Comparison of ENCODE assay signal across 14 cellular contexts in genomic region chr14:95545769-95546168, GRCh38. TPM values are rescaled to one million over a fixed set of nuclear protein-coding genes. Genes with fewer than 3 reads are reported as not detected.
DNase-seq lines count a peak whose midpoint lies in the region; ATAC-seq, FAIRE-seq and TF ChIP-seq lines count a peak whose summit lies in the region.
"Had no signal": no experiment of that assay in that cellular context is flagged by ENCODE, and none has a peak within 500 bp of the region (broad histone marks: within the 10 kb centered on the region; RNA-seq: fewer than 3 reads in every experiment).

No MANE protein-coding gene starts in this region.

- TF ChIP-seq CTCF in bronchial epithelial cell (IDR thresholded peaks at IDR 0.05; ENCODE audit: insufficient read depth, low read length, severe bottlenecking): no peak
- TF ChIP-seq CTCF in kidney (IDR thresholded peaks at IDR 0.05; ENCODE audit: borderline replicate concordance, extremely low read depth, insufficient read depth): no peak

- intact Hi-C loops in kidney (cut with DNase I): no loop called here

- ATAC-seq in GM18520 (IDR thresholded peaks at IDR 0.05; ENCODE audit: unreplicated experiment): no peak
- ATAC-seq: gastroesophageal sphincter had no signal

- no peaks in the 10 kb centered on the region for H3K27me3 ChIP-seq in BLaER1 treated with 17β-estradiol and CSF1 and Interleukin-3, amounts not matched to agents 10 nM and 100 nM
- H3K27me3 ChIP-seq in bronchial epithelial cell (ENCODE audit: control insufficient read depth, insufficient read depth, low read length): no peaks in the 10 kb centered on the region
- H3K27me3 ChIP-seq: gastroesophageal sphincter had no signal

- H3K9me3 ChIP-seq in BLaER1 treated with 17β-estradiol and CSF1 and Interleukin-3, amounts not matched to agents 10 nM and 100 nM (replicated peaks in 1 of 11): no peaks in the 10 kb centered on the region
- H3K9me3 ChIP-seq in mesodermal cell (ENCODE audit: control insufficient read depth, low read length) (no peaks in the 10 kb centered on the region), kidney (ENCODE audit: control insufficient read depth in 1 of 2, low read length in 2 of 2) (no peaks in the 10 kb centered on the region)
- H3K9me3 ChIP-seq: gastroesophageal sphincter had no signal

- WGBS in mesodermal cell (ENCODE audit: insufficient coverage in 2 of 2), 2 experiments: 75 to 100% methylated on average over 2 of the region's 3 CpGs

- H3K9ac ChIP-seq in BLaER1 treated with 17β-estradiol and CSF1 and Interleukin-3, amounts not matched to agents 10 nM and 100 nM: peak overlapping the region in 4 of 11 experiments; percentile 10 to 50 (median 43); a peak in 3 of 22 replicates
- no peak overlapping the region for H3K9ac ChIP-seq in kidney (ENCODE audit: low read length in 2 of 2)

- H3K4me2 ChIP-seq in BLaER1 treated with 17β-estradiol and CSF1 and Interleukin-3, amounts not matched to agents 10 nM and 100 nM: peak overlapping the region; percentile 74 to 93 (median 85); a peak in 21 of 22 replicates

- H4K20me1 ChIP-seq in BLaER1 treated with 17β-estradiol and CSF1 and Interleukin-3, amounts not matched to agents 10 nM and 100 nM: peaks cover 0 to 80% (median 39%) of the 10 kb centered on the region in 11 experiments; a peak in 17 of 22 replicates

- no peak overlapping the region for H3K4me3 ChIP-seq in BLaER1 treated with 17β-estradiol and CSF1 and Interleukin-3, amounts not matched to agents 10 nM and 100 nM
- H3K4me3 ChIP-seq in bronchial epithelial cell (ENCODE audit: low read depth, low read length) (no peak overlapping the region), mesodermal cell (ENCODE audit: extremely low read depth, insufficient read depth, low read length, poor library complexity, severe bottlenecking) (no peak overlapping the region), kidney (ENCODE audit: low read length in 2 of 2) (no peak overlapping the region)
- H3K4me3 ChIP-seq: gastroesophageal sphincter had no signal

- DNase-seq in HTR-8/SVneo (ENCODE audit: insufficient read length, low spot score) (peak; percentile 62), bronchial epithelial cell (ENCODE audit: low read depth) (peak; percentile 95), kidney (no peak), epidermal melanocyte (ENCODE audit: insufficient read length, low spot score) (no peak), NCI-H774 (lab: John Stamatoyannopoulos, UW) (no peak)
- DNase-seq: activated naive CD4-positive, alpha-beta T cell; KBM-7; NCI-H524 treated with DMSO at 0.1 percent for 48 hours; substantia nigra had no signal

- peak overlapping the region in 10 of 11 experiments; percentile 25 to 79 (median 59); a peak in 17 of 22 replicates for H3K27ac ChIP-seq in BLaER1 treated with 17β-estradiol and CSF1 and Interleukin-3, amounts not matched to agents 10 nM and 100 nM
- peak overlapping the region; percentile 71 for H3K27ac ChIP-seq in mesodermal cell (ENCODE audit: low read depth, low read length, severe bottlenecking)
- H3K27ac ChIP-seq in kidney (ENCODE audit: low read depth in 2 of 2, low read length in 2 of 2): no peak overlapping the region

- H3K36me3 ChIP-seq in BLaER1 treated with 17β-estradiol and CSF1 and Interleukin-3, amounts not matched to agents 10 nM and 100 nM: peaks cover 3 to 76% (median 49%) of the 10 kb centered on the region in 11 experiments; a peak in 20 of 22 replicates
- H3K36me3 ChIP-seq in bronchial epithelial cell (ENCODE audit: control insufficient read depth, insufficient read depth, low read length) (peaks cover 1% of the 10 kb centered on the region), mesodermal cell (ENCODE audit: control insufficient read depth, insufficient read depth, low read length) (peaks cover 25% of the 10 kb centered on the region), kidney (ENCODE audit: control insufficient read depth in 1 of 2, insufficient read depth in 2 of 2, low read length in 2 of 2) (peaks cover 7 to 8% of the 10 kb centered on the region in 2 donors)

- FAIRE-seq in HTR-8/SVneo (lab: Jason Lieb, UNC) (no peak), bronchial epithelial cell (lab: Jason Lieb, UNC) (no peak), kidney (lab: Jason Lieb, UNC) (no peak)
- FAIRE-seq: TTC549 had no signal

- H3K4me1 ChIP-seq in BLaER1 treated with 17β-estradiol and CSF1 and Interleukin-3, amounts not matched to agents 10 nM and 100 nM: peaks cover 38 to 80% (median 58%) of the 10 kb centered on the region in 10 experiments
- H3K4me1 ChIP-seq in mesodermal cell (ENCODE audit: control insufficient read depth, insufficient read depth, low read length, poor library complexity, severe bottlenecking) (peaks cover 33% of the 10 kb centered on the region), kidney (ENCODE audit: control insufficient read depth in 1 of 2, insufficient read depth in 1 of 2, low read depth in 1 of 2, low read length in 2 of 2) (peaks cover 7 to 12% of the 10 kb centered on the region in 2 donors)
- H3K4me1 ChIP-seq: gastroesophageal sphincter had no signal

RNA-seq across cellular contexts. Expression of gene GLRX5, which starts 10.9 kb away (rescaled TPM):
- 41.6 and 74.8 TPM in 2 replicates for total RNA-seq in bronchial epithelial cell
- polyA plus RNA-seq in mesodermal cell (2013, experiment 1 of 2): 61.4 TPM
- 68.7 TPM for polyA plus RNA-seq in mesodermal cell (2013, experiment 2 of 2)
- total RNA-seq in kidney: 46.7 TPM
- 124 TPM for polyA plus RNA-seq in kidney (ENCODE audit: insufficient read depth, low read depth, low replicate concordance)

RNA-seq across cellular contexts. Expression of gene SYNE3, which starts 29.3 kb away (rescaled TPM):
- total RNA-seq in bronchial epithelial cell (4.6 and 5.3 TPM in 2 replicates), kidney (18.5 TPM)
- 4.2 TPM for polyA plus RNA-seq in mesodermal cell (2013, experiment 1 of 2)
- 3.9 TPM for polyA plus RNA-seq in mesodermal cell (2013, experiment 2 of 2)
- 0.54 TPM for polyA plus RNA-seq in kidney (ENCODE audit: insufficient read depth, low read depth, low replicate concordance)

Comparison
In these comparisons a context has a peak if more than half of its experiments do, and no peak if none do; other contexts are left out.
1. H3K27ac ChIP-seq: peak in BLaER1 treated with 17β-estradiol and CSF1 and Interleukin-3, amounts not matched to agents 10 nM and 100 nM (10 of 11) and mesodermal cell (single experiment); none in kidney (0 of 2).
2. DNase-seq: peak in HTR-8/SVneo (single experiment) and bronchial epithelial cell (single experiment); none in kidney (single experiment), epidermal melanocyte (single experiment) and NCI-H774 (single experiment).